In the genomic region with DNA sequence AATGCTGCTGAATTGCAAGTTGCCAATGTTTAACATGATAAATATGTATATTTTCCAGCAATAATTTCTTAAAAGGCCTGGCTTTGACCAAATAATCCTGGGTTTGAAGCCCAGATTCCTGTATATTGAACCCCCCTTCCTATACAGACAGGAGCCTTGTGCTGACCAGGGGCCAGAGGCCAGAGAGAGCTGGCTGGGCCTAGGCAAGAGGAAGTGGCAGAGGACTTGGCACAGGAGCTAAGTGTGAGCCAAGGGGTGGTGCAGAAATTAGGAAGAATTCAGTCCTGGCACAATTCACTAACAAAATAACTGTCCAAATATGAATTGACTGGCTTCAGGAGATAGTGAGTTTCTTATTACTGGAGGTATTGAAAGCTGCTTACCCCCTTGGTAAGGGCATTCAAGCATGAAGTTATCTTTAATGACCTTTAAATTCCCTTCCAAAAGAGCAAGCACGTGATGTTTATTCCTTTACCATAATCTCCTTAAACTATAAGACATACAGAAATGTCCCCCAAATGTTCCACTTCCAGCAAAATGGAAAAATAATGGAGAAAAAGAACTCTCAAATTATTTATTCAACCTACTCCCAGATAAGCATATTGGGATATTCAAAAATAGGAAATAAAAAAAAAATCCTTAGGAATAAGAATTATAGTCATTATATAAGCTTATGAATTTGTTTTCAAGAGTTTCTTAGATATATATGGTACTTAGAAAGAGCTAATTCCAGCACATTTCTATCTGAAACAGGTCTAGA, we compare ENCODE assay signal across 20 cellular contexts. TPM values are rescaled to one million over a fixed set of nuclear protein-coding genes. Genes with fewer than 3 reads are reported as not detected.
DNase-seq lines count a peak whose midpoint lies in the region; ATAC-seq and TF ChIP-seq lines count a peak whose summit lies in the region.
"Had no signal": no experiment of that assay in that cellular context is flagged by ENCODE, and none has a peak within 500 bp of the region (broad histone marks: within the 10 kb centered on the region; RNA-seq: fewer than 3 reads in every experiment).

No MANE protein-coding gene starts in this region.

- peak overlapping the region; percentile 28 for H3K4me2 ChIP-seq in OCI-LY3 (ENCODE audit: low read length)

- no peaks in the 10 kb centered on the region for H3K27me3 ChIP-seq in heart left ventricle
- no peaks in the 10 kb centered on the region for H3K27me3 ChIP-seq in OCI-LY3 (ENCODE audit: low read depth, low read length)
- no peaks in the 10 kb centered on the region for H3K27me3 ChIP-seq in left ventricle myocardium inferior (ENCODE audit: low read depth)
- H3K27me3 ChIP-seq in prostate gland (replicated peaks; ENCODE audit: insufficient read depth): no peaks in the 10 kb centered on the region
- H3K27me3 ChIP-seq: body of pancreas, foreskin keratinocyte had no signal

- H3K9me3 ChIP-seq in heart left ventricle: no peaks in the 10 kb centered on the region
- no peaks in the 10 kb centered on the region for H3K9me3 ChIP-seq in OCI-LY3 (ENCODE audit: insufficient read depth, low read length)
- H3K9me3 ChIP-seq in left ventricle myocardium inferior (replicated peaks): no peaks in the 10 kb centered on the region
- H3K9me3 ChIP-seq in prostate gland: no peaks in the 10 kb centered on the region
- H3K9me3 ChIP-seq: body of pancreas, mucosa of descending colon, transverse colon had no signal

- H3K79me2 ChIP-seq in OCI-LY3 (ENCODE audit: low read length): peaks cover 89% of the 10 kb centered on the region

- H4K20me1 ChIP-seq in OCI-LY3 (ENCODE audit: insufficient read depth, low read length): no peaks in the 10 kb centered on the region

- H3K4me3 ChIP-seq in heart left ventricle: no peak overlapping the region
- H3K4me3 ChIP-seq in OCI-LY3 (ENCODE audit: low read length): no peak overlapping the region; the same call in 1 of the 2 replicates
- no peak overlapping the region for H3K4me3 ChIP-seq in left ventricle myocardium inferior
- H3K4me3 ChIP-seq in prostate gland: no peak overlapping the region
- H3K4me3 ChIP-seq: body of pancreas, mucosa of descending colon, transverse colon had no signal

- H3K36me3 ChIP-seq in heart left ventricle (no peaks in the 10 kb centered on the region), OCI-LY3 (replicated peaks; ENCODE audit: low read depth, low read length) (peaks cover 29% of the 10 kb centered on the region), left ventricle myocardium inferior (no peaks in the 10 kb centered on the region), prostate gland (no peaks in the 10 kb centered on the region)
- H3K36me3 ChIP-seq: transverse colon had no signal

- H3K27ac ChIP-seq in heart left ventricle (peak overlapping the region in 11 of 12 donors; percentile 13 to 72 (median 43)), OCI-LY3 (ENCODE audit: low read length) (peak overlapping the region; percentile 96), left ventricle myocardium inferior (replicated peaks) (peak overlapping the region; percentile 69), prostate gland (no peak overlapping the region)
- H3K27ac ChIP-seq: foreskin keratinocyte, HL-60 had no signal

- ATAC-seq in heart left ventricle (peak in 2 of 4 donors; percentile 25 to 66), Right ventricle myocardium superior (ENCODE audit: poor library complexity) (no peak), HG03097 (IDR thresholded peaks at IDR 0.05; ENCODE audit: low FRiP score, unreplicated experiment) (no peak)
- ATAC-seq: activated CD8-positive, alpha-beta T cell treated with anti-CD3 and anti-CD28 coated beads for 36 hours; activated T-cell treated with anti-CD3 and anti-CD28 coated beads, Interleukin-2, amount 50 U/mL, for 4 hours; body of pancreas; CD8-positive, alpha-beta T cell; foreskin keratinocyte; mucosa of descending colon; stimulated activated memory B cell treated with anti-CD40 and anti-IgM and Interleukin-4, amounts not matched to agents 10 μg/mL and 1 μg/mL and 100 μg/mL, for 72 hours had no signal

- TF ChIP-seq POLR2A in heart left ventricle (IDR thresholded peaks at IDR 0.05) (no peak), prostate gland (IDR thresholded peaks at IDR 0.05) (no peak)

- peaks cover 0 to 60% (median 45%) of the 10 kb centered on the region in 12 donors for H3K4me1 ChIP-seq in heart left ventricle
- peaks cover 53% of the 10 kb centered on the region for H3K4me1 ChIP-seq in OCI-LY3 (ENCODE audit: low read length)
- H3K4me1 ChIP-seq in left ventricle myocardium inferior: peaks cover 78% of the 10 kb centered on the region
- no peaks in the 10 kb centered on the region for H3K4me1 ChIP-seq in prostate gland (replicated peaks)

- WGBS in heart left ventricle, 4 donors: 21 to 44% (median 30%) methylated on average over 1 of the region's 1 CpG
- 9% methylated on average over 1 of the region's 1 CpG for WGBS in prostate gland

- TF ChIP-seq CTCF in heart left ventricle (IDR thresholded peaks at IDR 0.05) (no peak), OCI-LY3 (IDR thresholded peaks at IDR 0.05; ENCODE audit: low read depth, low read length) (no peak), left ventricle myocardium inferior (IDR thresholded peaks at IDR 0.05; ENCODE audit: borderline replicate concordance) (no peak), prostate gland (IDR thresholded peaks at IDR 0.05) (no peak)

- no peak overlapping the region for H2AFZ ChIP-seq in OCI-LY3 (ENCODE audit: low read depth, low read length)

- DNase-seq in heart left ventricle (no peak), Right ventricle myocardium superior (no peak), left ventricle myocardium inferior (no peak), iPS-NIHi11 (ENCODE audit: low spot score) (no peak), NCI-H510A (lab: John Stamatoyannopoulos, UW) (no peak), prostate gland (ENCODE audit: low spot score) (no peak)
- DNase-seq: activated CD4-positive, CD25-positive, alpha-beta regulatory T cell; activated CD8-positive, alpha-beta T cell treated with anti-CD3 and anti-CD28 coated beads for 36 hours; activated T-cell treated with anti-CD3 and anti-CD28 coated beads, Interleukin-2, amount 50 U/mL, for 4 hours; body of pancreas; CD8-positive, alpha-beta T cell; foreskin keratinocyte; H7; mucosa of descending colon; SHP77 treated with DMSO at 0.1 percent for 48 hours; transverse colon had no signal

- peak overlapping the region; percentile 36 for H3K9ac ChIP-seq in OCI-LY3 (ENCODE audit: low read length)

- intact Hi-C loops in heart left ventricle (cut with DNase I): loop anchor here in 1 of 10 donors (10.0 kb wide), 1 partner anchor 73 kb away; no protein-coding TSS in a partner anchor
- intact Hi-C loops in Right ventricle myocardium superior (cut with DNase I): no loop called here
- intact Hi-C loops in left ventricle myocardium inferior (cut with micrococcal nuclease): no loop called here
- intact Hi-C loops in prostate gland (cut with DNase I): no loop called here

RNA-seq across cellular contexts. Expression of a gene that starts 26.6 kb away (rescaled TPM):
- 100 to 1,000 TPM; 223 to 609 (median 282) TPM for total RNA-seq in heart left ventricle
- polyA plus RNA-seq in heart left ventricle: 100 to 1,000 TPM in 1 of 2 donors, 10 to 100 TPM in 1; 86.0 to 132 TPM
- total RNA-seq in Right ventricle myocardium superior: 317 TPM
- total RNA-seq in left ventricle myocardium inferior: 248 TPM
- total RNA-seq in prostate gland: 10 to 100 TPM; 47.3 to 97.4 TPM

Comparison
In these comparisons a context has a peak if more than half of its experiments do, and no peak if none do; other contexts are left out.
1. H3K27ac ChIP-seq: peak in heart left ventricle (11 of 12), OCI-LY3 (single experiment) and left ventricle myocardium inferior (single experiment); none in prostate gland (0 of 2).